Comparison of ENCODE assay signal across 9 cellular contexts in the genomic region with DNA sequence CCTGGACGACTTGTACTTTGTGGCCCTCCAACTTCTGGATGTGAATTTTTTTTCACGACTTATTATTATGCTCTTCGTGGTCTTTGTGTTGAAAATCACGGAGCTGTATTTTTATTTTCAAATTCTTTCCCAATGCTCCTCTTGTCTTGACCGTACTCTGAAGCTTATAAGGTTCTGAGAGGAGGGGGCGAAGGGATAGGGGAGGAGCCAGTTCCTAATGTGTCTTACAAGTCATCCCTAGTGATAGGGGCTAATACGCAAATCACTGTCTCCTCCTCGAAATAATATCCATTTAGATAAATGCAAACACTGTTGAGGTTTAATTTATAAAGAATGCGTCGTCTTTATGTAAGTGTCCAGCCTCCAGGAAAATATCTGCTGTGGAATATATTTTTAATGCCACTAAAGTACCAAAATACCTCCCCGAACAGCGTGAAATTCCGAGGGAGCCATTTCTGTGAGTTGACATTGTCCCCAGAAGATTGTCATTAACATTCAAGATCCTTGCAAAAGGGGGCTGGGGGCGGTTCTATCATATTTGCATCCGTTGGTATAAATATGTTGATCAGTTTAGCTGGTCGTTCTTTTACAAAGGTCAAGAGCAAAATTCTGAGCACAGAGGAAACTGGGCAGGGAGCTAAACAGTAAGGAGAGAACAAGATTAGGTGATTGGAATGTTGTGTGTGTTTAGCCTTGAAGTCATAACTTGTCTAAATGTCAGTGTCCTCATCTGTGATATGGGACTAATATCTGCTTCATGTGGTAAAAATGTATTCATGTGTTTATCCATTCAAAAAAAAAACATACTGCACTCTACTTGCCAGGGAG. TPM values are rescaled to one million over a fixed set of nuclear protein-coding genes. Genes with fewer than 3 reads are reported as not detected.
DNase-seq lines count a peak whose midpoint lies in the region; ATAC-seq and TF ChIP-seq lines count a peak whose summit lies in the region.
"Had no signal": no experiment of that assay in that cellular context is flagged by ENCODE, and none has a peak within 500 bp of the region (broad histone marks: within the 10 kb centered on the region; RNA-seq: fewer than 3 reads in every experiment).

No MANE protein-coding gene starts in this region.

- TF ChIP-seq CTCF in RWPE1 (conservative IDR thresholded peaks at IDR 0.05; ENCODE audit: low read depth) (no peak; the same call in 1 of the 2 replicates), fibroblast of mammary gland (conservative IDR thresholded peaks at IDR 0.05; ENCODE audit: control insufficient read depth, insufficient read depth, low read depth, low read length) (no peak), parathyroid adenoma (IDR thresholded peaks at IDR 0.05) (no peak)

- H3K27ac ChIP-seq in RWPE1 (peak overlapping the region; percentile 97), parathyroid adenoma (no peak overlapping the region)

- no peak overlapping the region for H2AFZ ChIP-seq in parathyroid adenoma

- H3K36me3 ChIP-seq in parathyroid adenoma (ENCODE audit: control insufficient read depth, insufficient read depth, low read length), result no peaks in the 10 kb centered on the region

- no peak for ATAC-seq in GM19035 (IDR thresholded peaks at IDR 0.05; ENCODE audit: unreplicated experiment)

- H3K4me1 ChIP-seq in parathyroid adenoma, result no peaks in the 10 kb centered on the region

- POLR2A ChIA-PET in RWPE1 (lab: Yijun Ruan, JAX; ENCODE audit: low non-redundant PET), result no interaction called here

- H3K4me3 ChIP-seq in fibroblast of mammary gland (ENCODE audit: control insufficient read depth, low read depth, low read length) (peak overlapping the region; percentile 90), parathyroid adenoma (ENCODE audit: low read depth, low read length) (peak overlapping the region; percentile 74)

- H3K79me2 ChIP-seq in parathyroid adenoma, result no peaks in the 10 kb centered on the region

- no peak overlapping the region for H3K9ac ChIP-seq in parathyroid adenoma

- no peaks in the 10 kb centered on the region for H3K9me3 ChIP-seq in parathyroid adenoma (ENCODE audit: control insufficient read depth, low read length)

- in situ Hi-C loops in Caki2 (cut with HindIII; ENCODE audit: low pct_unique_long_range_greater_than_20kb, low sequenced_read_pairs), result no loop called here

- H3K4me2 ChIP-seq in parathyroid adenoma (ENCODE audit: low read length), result peak overlapping the region; percentile 84

- DNase-seq in Caki2 (ENCODE audit: low read depth) (peak; percentile 46), RWPE1 (ENCODE audit: low spot score) (no peak), fibroblast of mammary gland (ENCODE audit: low read depth) (peak; percentile 25), CD1c-positive myeloid dendritic cell (ENCODE audit: extremely low spot score) (no peak), NCI-H446 (lab: John Stamatoyannopoulos, UW) (no peak), NCI-H1092 (lab: John Stamatoyannopoulos, UW) (no peak)

- CTCF ChIA-PET in RWPE1 (lab: Yijun Ruan, JAX), result interaction anchor here (0.5 to 1.0 kb wide), 6 partner anchors 10 to 823 kb away, joined by 3 to 7 read pairs (median 3); no protein-coding TSS in a partner anchor

- no peaks in the 10 kb centered on the region for H3K27me3 ChIP-seq in parathyroid adenoma (ENCODE audit: control insufficient read depth, insufficient read depth, low read length)

RNA-seq across cellular contexts. Expression of a gene that starts 3.7 kb away (rescaled TPM):
- 107 and 110 TPM in 2 replicates for total RNA-seq in Caki2 (2014; rRNA removed; shearing (Covaris generic); ENCODE audit: low replicate concordance)
- total RNA-seq: activated CD8-positive, alpha-beta memory T cell treated with anti-CD3 and anti-CD28 coated beads for 36 hours had no signal

Comparison
In these comparisons a context has a peak if more than half of its experiments do, and no peak if none do; other contexts are left out.
1. DNase-seq: peak in Caki2 (single experiment) and fibroblast of mammary gland (single experiment); none in RWPE1 (single experiment), CD1c-positive myeloid dendritic cell (single experiment), NCI-H446 (0 of 2) and NCI-H1092 (single experiment).